In the genomic region with DNA sequence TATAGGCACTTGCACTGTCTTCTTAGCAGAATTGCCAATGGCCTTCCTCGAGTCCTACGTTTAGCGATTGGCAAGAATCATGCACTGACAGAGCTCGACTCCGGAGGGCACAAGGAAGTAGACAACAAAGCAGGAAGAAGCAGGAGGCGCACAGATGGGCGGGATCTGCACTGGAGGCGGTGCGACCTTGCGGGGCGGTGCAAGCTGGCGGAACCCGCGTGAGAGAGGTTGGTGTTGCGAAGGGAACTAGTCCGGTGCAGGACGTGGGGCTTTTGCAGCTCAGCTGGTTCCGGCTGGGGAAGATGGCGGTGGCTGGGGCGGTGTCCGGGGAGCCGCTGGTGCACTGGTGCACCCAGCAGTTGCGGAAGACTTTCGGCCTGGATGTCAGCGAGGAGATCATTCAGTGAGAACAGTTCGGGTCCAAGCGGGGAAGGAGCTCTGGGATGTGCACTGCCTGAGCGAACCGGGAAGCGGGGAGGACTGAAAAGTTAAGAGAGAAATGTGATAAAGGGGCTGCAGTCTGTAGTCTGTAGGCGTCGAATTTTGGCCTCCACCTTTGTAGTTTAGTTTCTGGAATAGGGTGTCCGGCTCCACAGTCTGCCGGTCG, we compare ENCODE assay signal across 1 cellular context.
TF ChIP-seq lines count a peak whose summit lies in the region.

A gene (plus strand): TSS at position 275 of the 607 bp plus-strand sequence. CDS start 28 bp downstream, at position 303.

TF ChIP-seq in K562, 482 proteins besides CTCF, POLR2A, EP300 and RAD21 (continued from another document and continues in another):
- TF ChIP-seq, protein P1, sequence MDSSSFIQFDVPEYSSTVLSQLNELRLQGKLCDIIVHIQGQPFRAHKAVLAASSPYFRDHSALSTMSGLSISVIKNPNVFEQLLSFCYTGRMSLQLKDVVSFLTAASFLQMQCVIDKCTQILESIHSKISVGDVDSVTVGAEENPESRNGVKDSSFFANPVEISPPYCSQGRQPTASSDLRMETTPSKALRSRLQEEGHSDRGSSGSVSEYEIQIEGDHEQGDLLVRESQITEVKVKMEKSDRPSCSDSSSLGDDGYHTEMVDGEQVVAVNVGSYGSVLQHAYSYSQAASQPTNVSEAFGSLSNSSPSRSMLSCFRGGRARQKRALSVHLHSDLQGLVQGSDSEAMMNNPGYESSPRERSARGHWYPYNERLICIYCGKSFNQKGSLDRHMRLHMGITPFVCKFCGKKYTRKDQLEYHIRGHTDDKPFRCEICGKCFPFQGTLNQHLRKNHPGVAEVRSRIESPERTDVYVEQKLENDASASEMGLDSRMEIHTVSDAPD (CRISPR knock-in tag; IDR thresholded peaks at IDR 0.05) = no peak
- TF ChIP-seq, protein P2, sequence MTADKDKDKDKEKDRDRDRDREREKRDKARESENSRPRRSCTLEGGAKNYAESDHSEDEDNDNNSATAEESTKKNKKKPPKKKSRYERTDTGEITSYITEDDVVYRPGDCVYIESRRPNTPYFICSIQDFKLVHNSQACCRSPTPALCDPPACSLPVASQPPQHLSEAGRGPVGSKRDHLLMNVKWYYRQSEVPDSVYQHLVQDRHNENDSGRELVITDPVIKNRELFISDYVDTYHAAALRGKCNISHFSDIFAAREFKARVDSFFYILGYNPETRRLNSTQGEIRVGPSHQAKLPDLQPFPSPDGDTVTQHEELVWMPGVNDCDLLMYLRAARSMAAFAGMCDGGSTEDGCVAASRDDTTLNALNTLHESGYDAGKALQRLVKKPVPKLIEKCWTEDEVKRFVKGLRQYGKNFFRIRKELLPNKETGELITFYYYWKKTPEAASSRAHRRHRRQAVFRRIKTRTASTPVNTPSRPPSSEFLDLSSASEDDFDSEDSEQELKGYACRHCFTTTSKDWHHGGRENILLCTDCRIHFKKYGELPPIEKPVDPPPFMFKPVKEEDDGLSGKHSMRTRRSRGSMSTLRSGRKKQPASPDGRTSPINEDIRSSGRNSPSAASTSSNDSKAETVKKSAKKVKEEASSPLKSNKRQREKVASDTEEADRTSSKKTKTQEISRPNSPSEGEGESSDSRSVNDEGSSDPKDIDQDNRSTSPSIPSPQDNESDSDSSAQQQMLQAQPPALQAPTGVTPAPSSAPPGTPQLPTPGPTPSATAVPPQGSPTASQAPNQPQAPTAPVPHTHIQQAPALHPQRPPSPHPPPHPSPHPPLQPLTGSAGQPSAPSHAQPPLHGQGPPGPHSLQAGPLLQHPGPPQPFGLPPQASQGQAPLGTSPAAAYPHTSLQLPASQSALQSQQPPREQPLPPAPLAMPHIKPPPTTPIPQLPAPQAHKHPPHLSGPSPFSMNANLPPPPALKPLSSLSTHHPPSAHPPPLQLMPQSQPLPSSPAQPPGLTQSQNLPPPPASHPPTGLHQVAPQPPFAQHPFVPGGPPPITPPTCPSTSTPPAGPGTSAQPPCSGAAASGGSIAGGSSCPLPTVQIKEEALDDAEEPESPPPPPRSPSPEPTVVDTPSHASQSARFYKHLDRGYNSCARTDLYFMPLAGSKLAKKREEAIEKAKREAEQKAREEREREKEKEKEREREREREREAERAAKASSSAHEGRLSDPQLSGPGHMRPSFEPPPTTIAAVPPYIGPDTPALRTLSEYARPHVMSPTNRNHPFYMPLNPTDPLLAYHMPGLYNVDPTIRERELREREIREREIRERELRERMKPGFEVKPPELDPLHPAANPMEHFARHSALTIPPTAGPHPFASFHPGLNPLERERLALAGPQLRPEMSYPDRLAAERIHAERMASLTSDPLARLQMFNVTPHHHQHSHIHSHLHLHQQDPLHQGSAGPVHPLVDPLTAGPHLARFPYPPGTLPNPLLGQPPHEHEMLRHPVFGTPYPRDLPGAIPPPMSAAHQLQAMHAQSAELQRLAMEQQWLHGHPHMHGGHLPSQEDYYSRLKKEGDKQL (CRISPR knock-in tag; IDR thresholded peaks at IDR 0.05; ENCODE audit: borderline replicate concordance) = no peak
- TF ChIP-seq ZNF695 (CRISPR knock-in tag; IDR thresholded peaks at IDR 0.05) = no peak
- peak; percentile 98 for TF ChIP-seq DACH1 (IDR thresholded peaks at IDR 0.05; ENCODE audit: partially characterized antibody)
- no peak; the same call in 1 of the 2 replicates for TF ChIP-seq TGIF2 (CRISPR knock-in tag; IDR thresholded peaks at IDR 0.05)
- TF ChIP-seq, protein P3, sequence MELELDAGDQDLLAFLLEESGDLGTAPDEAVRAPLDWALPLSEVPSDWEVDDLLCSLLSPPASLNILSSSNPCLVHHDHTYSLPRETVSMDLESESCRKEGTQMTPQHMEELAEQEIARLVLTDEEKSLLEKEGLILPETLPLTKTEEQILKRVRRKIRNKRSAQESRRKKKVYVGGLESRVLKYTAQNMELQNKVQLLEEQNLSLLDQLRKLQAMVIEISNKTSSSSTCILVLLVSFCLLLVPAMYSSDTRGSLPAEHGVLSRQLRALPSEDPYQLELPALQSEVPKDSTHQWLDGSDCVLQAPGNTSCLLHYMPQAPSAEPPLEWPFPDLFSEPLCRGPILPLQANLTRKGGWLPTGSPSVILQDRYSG (tag; conservative IDR thresholded peaks at IDR 0.05; ENCODE audit: low read depth) = no peak
- no peak for TF ChIP-seq BCL6 (CRISPR knock-in tag; IDR thresholded peaks at IDR 0.05)
- TF ChIP-seq SNRNP70 (optimal IDR thresholded peaks at IDR 0.05; ENCODE audit: low read depth, low read length) = no peak
- TF ChIP-seq, protein P4, sequence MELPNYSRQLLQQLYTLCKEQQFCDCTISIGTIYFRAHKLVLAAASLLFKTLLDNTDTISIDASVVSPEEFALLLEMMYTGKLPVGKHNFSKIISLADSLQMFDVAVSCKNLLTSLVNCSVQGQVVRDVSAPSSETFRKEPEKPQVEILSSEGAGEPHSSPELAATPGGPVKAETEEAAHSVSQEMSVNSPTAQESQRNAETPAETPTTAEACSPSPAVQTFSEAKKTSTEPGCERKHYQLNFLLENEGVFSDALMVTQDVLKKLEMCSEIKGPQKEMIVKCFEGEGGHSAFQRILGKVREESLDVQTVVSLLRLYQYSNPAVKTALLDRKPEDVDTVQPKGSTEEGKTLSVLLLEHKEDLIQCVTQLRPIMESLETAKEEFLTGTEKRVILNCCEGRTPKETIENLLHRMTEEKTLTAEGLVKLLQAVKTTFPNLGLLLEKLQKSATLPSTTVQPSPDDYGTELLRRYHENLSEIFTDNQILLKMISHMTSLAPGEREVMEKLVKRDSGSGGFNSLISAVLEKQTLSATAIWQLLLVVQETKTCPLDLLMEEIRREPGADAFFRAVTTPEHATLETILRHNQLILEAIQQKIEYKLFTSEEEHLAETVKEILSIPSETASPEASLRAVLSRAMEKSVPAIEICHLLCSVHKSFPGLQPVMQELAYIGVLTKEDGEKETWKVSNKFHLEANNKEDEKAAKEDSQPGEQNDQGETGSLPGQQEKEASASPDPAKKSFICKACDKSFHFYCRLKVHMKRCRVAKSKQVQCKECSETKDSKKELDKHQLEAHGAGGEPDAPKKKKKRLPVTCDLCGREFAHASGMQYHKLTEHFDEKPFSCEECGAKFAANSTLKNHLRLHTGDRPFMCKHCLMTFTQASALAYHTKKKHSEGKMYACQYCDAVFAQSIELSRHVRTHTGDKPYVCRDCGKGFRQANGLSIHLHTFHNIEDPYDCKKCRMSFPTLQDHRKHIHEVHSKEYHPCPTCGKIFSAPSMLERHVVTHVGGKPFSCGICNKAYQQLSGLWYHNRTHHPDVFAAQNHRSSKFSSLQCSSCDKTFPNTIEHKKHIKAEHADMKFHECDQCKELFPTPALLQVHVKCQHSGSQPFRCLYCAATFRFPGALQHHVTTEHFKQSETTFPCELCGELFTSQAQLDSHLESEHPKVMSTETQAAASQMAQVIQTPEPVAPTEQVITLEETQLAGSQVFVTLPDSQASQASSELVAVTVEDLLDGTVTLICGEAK (IDR thresholded peaks at IDR 0.05) = peak; percentile 99
- TF ChIP-seq, protein P4 (CRISPR knock-in tag; IDR thresholded peaks at IDR 0.05) = no peak
- TF ChIP-seq BDP1 (IDR thresholded peaks at IDR 0.05; ENCODE audit: insufficient read depth, insufficient read length) = no peak
- peak; percentile 70 for TF ChIP-seq HDAC3 (IDR thresholded peaks at IDR 0.05; ENCODE audit: borderline replicate concordance, partially characterized antibody)
- TF ChIP-seq, protein P5, sequence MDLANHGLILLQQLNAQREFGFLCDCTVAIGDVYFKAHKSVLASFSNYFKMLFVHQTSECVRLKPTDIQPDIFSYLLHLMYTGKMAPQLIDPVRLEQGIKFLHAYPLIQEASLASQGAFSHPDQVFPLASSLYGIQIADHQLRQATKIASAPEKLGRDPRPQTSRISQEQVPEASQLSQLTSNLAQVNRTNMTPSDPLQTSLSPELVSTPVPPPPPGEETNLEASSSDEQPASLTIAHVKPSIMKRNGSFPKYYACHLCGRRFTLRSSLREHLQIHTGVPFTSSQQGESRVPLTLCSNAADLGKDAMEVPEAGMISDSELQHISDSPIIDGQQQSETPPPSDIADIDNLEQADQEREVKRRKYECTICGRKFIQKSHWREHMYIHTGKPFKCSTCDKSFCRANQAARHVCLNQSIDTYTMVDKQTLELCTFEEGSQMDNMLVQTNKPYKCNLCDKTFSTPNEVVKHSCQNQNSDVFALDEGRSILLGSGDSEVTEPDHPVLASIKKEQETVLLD (IDR thresholded peaks at IDR 0.05) = peak; percentile 84
- peak; percentile 71; the same call in 1 of the 2 replicates for TF ChIP-seq FOXJ2 (tag; IDR thresholded peaks at IDR 0.05)
- TF ChIP-seq ZNF77 (CRISPR knock-in tag; IDR thresholded peaks at IDR 0.05) = no peak
- TF ChIP-seq, protein P6, sequence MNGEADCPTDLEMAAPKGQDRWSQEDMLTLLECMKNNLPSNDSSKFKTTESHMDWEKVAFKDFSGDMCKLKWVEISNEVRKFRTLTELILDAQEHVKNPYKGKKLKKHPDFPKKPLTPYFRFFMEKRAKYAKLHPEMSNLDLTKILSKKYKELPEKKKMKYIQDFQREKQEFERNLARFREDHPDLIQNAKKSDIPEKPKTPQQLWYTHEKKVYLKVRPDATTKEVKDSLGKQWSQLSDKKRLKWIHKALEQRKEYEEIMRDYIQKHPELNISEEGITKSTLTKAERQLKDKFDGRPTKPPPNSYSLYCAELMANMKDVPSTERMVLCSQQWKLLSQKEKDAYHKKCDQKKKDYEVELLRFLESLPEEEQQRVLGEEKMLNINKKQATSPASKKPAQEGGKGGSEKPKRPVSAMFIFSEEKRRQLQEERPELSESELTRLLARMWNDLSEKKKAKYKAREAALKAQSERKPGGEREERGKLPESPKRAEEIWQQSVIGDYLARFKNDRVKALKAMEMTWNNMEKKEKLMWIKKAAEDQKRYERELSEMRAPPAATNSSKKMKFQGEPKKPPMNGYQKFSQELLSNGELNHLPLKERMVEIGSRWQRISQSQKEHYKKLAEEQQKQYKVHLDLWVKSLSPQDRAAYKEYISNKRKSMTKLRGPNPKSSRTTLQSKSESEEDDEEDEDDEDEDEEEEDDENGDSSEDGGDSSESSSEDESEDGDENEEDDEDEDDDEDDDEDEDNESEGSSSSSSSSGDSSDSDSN (IDR thresholded peaks at IDR 0.05; ENCODE audit: borderline replicate concordance in 1 of 2, low read depth in 2 of 2, low read length in 2 of 2) = peak; percentile 74 to 77; a peak in 3 of 4 replicates
- TF ChIP-seq ZNF583 (CRISPR knock-in tag; IDR thresholded peaks at IDR 0.05) = peak; percentile 50; the same call in 1 of the 2 replicates
- TF ChIP-seq, protein P7, sequence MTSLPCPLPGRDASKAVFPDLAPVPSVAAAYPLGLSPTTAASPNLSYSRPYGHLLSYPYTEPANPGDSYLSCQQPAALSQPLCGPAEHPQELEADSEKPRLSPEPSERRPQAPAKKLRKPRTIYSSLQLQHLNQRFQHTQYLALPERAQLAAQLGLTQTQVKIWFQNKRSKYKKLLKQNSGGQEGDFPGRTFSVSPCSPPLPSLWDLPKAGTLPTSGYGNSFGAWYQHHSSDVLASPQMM (CRISPR knock-in tag; IDR thresholded peaks at IDR 0.05) = no peak
- TF ChIP-seq ZNF316 (IDR thresholded peaks at IDR 0.05) = 0 out of 2 replicates have a peak, but pooled peaks have one; percentile 14
- no peak; a peak in 1 of 4 replicates for TF ChIP-seq KDM1A (IDR thresholded peaks at IDR 0.05)
- TF ChIP-seq ZNF121 (CRISPR knock-in tag; conservative IDR thresholded peaks at IDR 0.05) = no peak; the same call in 1 of the 2 replicates
- no peak for TF ChIP-seq PCBP2 (IDR thresholded peaks at IDR 0.05; ENCODE audit: low read depth, low read length, poor library complexity, severe bottlenecking)
- TF ChIP-seq NRF1 (conservative IDR thresholded peaks at IDR 0.05 in 1 of 2, IDR thresholded peaks at IDR 0.05 in 1 of 2) = peak; percentile 70 to 72
- no peak for TF ChIP-seq RHOXF2B (CRISPR knock-in tag; conservative IDR thresholded peaks at IDR 0.05)
- peak; percentile 98 for TF ChIP-seq DIDO1 (tag; IDR thresholded peaks at IDR 0.05; ENCODE audit: low read depth)
- TF ChIP-seq MIER1 (IDR thresholded peaks at IDR 0.05; ENCODE audit: low read depth) = peak; percentile 64; the same call in 1 of the 2 replicates
